In the genomic region with DNA sequence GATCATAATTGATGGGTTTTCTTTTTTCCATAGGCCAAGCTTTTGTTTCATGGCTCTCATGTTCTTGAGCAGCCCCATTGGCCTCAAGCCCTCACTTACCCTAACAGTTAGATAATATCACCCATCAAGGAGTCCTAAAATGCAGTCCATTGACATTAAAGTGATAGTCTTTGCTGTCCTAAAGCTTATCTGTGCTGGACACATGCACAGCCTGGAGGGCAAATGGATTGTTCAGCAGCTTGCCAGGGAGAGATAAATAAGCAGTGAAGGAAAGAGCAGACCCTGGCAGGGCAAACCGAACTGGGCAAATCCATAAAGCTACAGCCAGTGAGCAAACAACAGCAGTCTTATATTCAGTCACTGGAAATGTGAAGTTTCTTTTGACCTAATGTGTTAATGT, we compare ENCODE assay signal across 1 cellular context.
TF ChIP-seq lines count a peak whose summit lies in the region.

No MANE protein-coding gene starts in this region.

TF ChIP-seq in K562, 482 proteins besides CTCF, POLR2A, EP300 and RAD21 (continued from another document):
- TF ChIP-seq, protein P1, sequence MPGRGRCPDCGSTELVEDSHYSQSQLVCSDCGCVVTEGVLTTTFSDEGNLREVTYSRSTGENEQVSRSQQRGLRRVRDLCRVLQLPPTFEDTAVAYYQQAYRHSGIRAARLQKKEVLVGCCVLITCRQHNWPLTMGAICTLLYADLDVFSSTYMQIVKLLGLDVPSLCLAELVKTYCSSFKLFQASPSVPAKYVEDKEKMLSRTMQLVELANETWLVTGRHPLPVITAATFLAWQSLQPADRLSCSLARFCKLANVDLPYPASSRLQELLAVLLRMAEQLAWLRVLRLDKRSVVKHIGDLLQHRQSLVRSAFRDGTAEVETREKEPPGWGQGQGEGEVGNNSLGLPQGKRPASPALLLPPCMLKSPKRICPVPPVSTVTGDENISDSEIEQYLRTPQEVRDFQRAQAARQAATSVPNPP (IDR thresholded peaks at IDR 0.05; ENCODE audit: borderline replicate concordance, insufficient read depth, insufficient read length) = no peak
- TF ChIP-seq BCOR (IDR thresholded peaks at IDR 0.05) (no peak), NUFIP1 (IDR thresholded peaks at IDR 0.05; ENCODE audit: partially characterized antibody) (no peak), NCOR1 (IDR thresholded peaks at IDR 0.05) (peak; percentile 91), POU5F1 (IDR thresholded peaks at IDR 0.05; ENCODE audit: borderline replicate concordance, low read depth, low read length, partially characterized antibody) (no peak), ZNF184 (CRISPR knock-in tag; IDR thresholded peaks at IDR 0.05) (no peak), ADNP (tag; IDR thresholded peaks at IDR 0.05) (0 out of 2 replicates have a peak, but pooled peaks have one; percentile 19), E2F3 (CRISPR knock-in tag; IDR thresholded peaks at IDR 0.05) (no peak), KDM2B (CRISPR knock-in tag; IDR thresholded peaks at IDR 0.05) (no peak), POLR2H (tag; IDR thresholded peaks at IDR 0.05; ENCODE audit: low read depth) (no peak), ELF2 (CRISPR knock-in tag; IDR thresholded peaks at IDR 0.05) (no peak), KAT8 (IDR thresholded peaks at IDR 0.05; ENCODE audit: low read depth) (no peak), PML (IDR thresholded peaks at IDR 0.05; ENCODE audit: low read length) (peak; percentile 86), ILF3 (IDR thresholded peaks at IDR 0.05; ENCODE audit: borderline replicate concordance) (no peak), FOXP1 (CRISPR knock-in tag; IDR thresholded peaks at IDR 0.05) (no peak)
- TF ChIP-seq, protein P2, sequence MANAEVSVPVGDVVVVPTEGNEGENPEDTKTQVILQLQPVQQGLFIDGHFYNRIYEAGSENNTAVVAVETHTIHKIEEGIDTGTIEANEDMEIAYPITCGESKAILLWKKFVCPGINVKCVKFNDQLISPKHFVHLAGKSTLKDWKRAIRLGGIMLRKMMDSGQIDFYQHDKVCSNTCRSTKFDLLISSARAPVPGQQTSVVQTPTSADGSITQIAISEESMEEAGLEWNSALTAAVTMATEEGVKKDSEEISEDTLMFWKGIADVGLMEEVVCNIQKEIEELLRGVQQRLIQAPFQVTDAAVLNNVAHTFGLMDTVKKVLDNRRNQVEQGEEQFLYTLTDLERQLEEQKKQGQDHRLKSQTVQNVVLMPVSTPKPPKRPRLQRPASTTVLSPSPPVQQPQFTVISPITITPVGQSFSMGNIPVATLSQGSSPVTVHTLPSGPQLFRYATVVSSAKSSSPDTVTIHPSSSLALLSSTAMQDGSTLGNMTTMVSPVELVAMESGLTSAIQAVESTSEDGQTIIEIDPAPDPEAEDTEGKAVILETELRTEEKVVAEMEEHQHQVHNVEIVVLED (CRISPR knock-in tag; IDR thresholded peaks at IDR 0.05) = no peak
- TF ChIP-seq, protein P3, sequence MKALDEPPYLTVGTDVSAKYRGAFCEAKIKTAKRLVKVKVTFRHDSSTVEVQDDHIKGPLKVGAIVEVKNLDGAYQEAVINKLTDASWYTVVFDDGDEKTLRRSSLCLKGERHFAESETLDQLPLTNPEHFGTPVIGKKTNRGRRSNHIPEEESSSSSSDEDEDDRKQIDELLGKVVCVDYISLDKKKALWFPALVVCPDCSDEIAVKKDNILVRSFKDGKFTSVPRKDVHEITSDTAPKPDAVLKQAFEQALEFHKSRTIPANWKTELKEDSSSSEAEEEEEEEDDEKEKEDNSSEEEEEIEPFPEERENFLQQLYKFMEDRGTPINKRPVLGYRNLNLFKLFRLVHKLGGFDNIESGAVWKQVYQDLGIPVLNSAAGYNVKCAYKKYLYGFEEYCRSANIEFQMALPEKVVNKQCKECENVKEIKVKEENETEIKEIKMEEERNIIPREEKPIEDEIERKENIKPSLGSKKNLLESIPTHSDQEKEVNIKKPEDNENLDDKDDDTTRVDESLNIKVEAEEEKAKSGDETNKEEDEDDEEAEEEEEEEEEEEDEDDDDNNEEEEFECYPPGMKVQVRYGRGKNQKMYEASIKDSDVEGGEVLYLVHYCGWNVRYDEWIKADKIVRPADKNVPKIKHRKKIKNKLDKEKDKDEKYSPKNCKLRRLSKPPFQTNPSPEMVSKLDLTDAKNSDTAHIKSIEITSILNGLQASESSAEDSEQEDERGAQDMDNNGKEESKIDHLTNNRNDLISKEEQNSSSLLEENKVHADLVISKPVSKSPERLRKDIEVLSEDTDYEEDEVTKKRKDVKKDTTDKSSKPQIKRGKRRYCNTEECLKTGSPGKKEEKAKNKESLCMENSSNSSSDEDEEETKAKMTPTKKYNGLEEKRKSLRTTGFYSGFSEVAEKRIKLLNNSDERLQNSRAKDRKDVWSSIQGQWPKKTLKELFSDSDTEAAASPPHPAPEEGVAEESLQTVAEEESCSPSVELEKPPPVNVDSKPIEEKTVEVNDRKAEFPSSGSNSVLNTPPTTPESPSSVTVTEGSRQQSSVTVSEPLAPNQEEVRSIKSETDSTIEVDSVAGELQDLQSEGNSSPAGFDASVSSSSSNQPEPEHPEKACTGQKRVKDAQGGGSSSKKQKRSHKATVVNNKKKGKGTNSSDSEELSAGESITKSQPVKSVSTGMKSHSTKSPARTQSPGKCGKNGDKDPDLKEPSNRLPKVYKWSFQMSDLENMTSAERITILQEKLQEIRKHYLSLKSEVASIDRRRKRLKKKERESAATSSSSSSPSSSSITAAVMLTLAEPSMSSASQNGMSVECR (CRISPR knock-in tag; IDR thresholded peaks at IDR 0.05) = no peak
- TF ChIP-seq, protein P4, sequence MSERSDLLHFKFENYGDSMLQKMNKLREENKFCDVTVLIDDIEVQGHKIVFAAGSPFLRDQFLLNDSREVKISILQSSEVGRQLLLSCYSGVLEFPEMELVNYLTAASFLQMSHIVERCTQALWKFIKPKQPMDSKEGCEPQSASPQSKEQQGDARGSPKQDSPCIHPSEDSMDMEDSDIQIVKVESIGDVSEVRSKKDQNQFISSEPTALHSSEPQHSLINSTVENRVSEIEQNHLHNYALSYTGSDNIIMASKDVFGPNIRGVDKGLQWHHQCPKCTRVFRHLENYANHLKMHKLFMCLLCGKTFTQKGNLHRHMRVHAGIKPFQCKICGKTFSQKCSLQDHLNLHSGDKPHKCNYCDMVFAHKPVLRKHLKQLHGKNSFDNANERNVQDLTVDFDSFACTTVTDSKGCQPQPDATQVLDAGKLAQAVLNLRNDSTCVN (CRISPR knock-in tag; IDR thresholded peaks at IDR 0.05) = no peak
- TF ChIP-seq, protein P5, sequence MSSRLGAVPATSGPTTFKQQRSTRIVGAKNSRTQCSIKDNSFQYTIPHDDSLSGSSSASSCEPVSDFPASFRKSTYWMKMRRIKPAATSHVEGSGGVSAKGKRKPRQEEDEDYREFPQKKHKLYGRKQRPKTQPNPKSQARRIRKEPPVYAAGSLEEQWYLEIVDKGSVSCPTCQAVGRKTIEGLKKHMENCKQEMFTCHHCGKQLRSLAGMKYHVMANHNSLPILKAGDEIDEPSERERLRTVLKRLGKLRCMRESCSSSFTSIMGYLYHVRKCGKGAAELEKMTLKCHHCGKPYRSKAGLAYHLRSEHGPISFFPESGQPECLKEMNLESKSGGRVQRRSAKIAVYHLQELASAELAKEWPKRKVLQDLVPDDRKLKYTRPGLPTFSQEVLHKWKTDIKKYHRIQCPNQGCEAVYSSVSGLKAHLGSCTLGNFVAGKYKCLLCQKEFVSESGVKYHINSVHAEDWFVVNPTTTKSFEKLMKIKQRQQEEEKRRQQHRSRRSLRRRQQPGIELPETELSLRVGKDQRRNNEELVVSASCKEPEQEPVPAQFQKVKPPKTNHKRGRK (tag; IDR thresholded peaks at IDR 0.05) = no peak
- TF ChIP-seq, protein P6, sequence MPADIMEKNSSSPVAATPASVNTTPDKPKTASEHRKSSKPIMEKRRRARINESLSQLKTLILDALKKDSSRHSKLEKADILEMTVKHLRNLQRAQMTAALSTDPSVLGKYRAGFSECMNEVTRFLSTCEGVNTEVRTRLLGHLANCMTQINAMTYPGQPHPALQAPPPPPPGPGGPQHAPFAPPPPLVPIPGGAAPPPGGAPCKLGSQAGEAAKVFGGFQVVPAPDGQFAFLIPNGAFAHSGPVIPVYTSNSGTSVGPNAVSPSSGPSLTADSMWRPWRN (IDR thresholded peaks at IDR 0.05; ENCODE audit: low read depth) = 0 out of 2 replicates have a peak, but pooled peaks have one; percentile 42
- TF ChIP-seq, protein P7, sequence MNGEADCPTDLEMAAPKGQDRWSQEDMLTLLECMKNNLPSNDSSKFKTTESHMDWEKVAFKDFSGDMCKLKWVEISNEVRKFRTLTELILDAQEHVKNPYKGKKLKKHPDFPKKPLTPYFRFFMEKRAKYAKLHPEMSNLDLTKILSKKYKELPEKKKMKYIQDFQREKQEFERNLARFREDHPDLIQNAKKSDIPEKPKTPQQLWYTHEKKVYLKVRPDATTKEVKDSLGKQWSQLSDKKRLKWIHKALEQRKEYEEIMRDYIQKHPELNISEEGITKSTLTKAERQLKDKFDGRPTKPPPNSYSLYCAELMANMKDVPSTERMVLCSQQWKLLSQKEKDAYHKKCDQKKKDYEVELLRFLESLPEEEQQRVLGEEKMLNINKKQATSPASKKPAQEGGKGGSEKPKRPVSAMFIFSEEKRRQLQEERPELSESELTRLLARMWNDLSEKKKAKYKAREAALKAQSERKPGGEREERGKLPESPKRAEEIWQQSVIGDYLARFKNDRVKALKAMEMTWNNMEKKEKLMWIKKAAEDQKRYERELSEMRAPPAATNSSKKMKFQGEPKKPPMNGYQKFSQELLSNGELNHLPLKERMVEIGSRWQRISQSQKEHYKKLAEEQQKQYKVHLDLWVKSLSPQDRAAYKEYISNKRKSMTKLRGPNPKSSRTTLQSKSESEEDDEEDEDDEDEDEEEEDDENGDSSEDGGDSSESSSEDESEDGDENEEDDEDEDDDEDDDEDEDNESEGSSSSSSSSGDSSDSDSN (IDR thresholded peaks at IDR 0.05; ENCODE audit: borderline replicate concordance in 1 of 2, low read depth in 2 of 2, low read length in 2 of 2) = no peak
